Comparison of ENCODE assay signal across 1 cellular context in the genomic region with DNA sequence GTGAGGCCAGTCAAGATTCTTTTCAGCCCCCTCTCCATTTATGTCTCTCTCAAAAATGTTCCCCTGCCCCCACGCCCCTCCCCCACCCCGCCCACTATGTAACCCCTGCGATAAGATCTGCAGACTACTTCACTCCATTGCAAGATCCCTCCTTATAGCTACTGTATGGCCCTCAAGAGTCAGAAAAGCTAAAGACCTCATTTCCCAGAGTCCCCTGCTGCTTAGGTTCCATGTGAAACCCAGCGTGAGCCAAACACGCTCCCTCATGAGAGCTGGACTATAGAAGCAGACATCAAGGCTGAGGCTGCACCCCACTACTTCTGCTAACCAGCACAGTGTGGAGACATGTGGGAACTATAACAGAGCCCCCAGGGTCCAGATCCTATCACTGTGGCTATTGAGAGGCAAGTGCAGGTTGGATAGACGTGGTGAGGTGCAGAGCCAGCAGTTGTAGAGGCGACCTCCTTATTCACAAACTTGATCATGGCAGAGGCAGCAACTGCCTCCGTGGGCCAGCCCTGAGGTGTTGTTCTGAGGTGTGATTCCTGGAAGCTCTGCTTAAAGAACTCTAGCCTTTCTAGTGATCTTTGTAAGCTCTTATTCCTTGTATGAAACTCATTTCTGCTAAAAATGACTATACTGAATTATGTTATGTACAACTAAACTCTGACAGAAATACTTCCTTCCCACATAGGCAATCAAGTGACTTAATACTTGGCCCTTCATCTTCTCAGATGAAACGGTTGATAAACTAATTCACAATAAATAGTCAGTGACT.
A peak's percentile ranks its signal among the peaks of the same experiment; 100 is the strongest.
TF ChIP-seq lines count a peak whose summit lies in the region.

No MANE protein-coding gene starts in this region.

TF ChIP-seq in K562, 482 proteins besides CTCF, POLR2A, EP300 and RAD21 (continues in another document):
- TF ChIP-seq U2AF2 (optimal IDR thresholded peaks at IDR 0.05; ENCODE audit: low read depth, low read length) (no peak), ZNF830 (CRISPR knock-in tag; IDR thresholded peaks at IDR 0.05) (no peak), PYGO2 (tag; IDR thresholded peaks at IDR 0.05) (no peak), POLR3G (IDR thresholded peaks at IDR 0.05; ENCODE audit: extremely low read depth, insufficient read length, insufficient replicate concordance) (no peak), RBFOX2 (IDR thresholded peaks at IDR 0.05; ENCODE audit: low read depth, low read length) (no peak), ZNF589 (CRISPR knock-in tag; IDR thresholded peaks at IDR 0.05; ENCODE audit: low read depth) (peak; percentile 71; the same call in 1 of the 2 replicates), ZNF133 (CRISPR knock-in tag; IDR thresholded peaks at IDR 0.05) (no peak), KDM2B (CRISPR knock-in tag; IDR thresholded peaks at IDR 0.05) (no peak), STAG1 (CRISPR knock-in tag; IDR thresholded peaks at IDR 0.05; ENCODE audit: borderline replicate concordance) (no peak), TCF7L2 (IDR thresholded peaks at IDR 0.05; ENCODE audit: low read depth, low read length) (no peak), NCOA1 (IDR thresholded peaks at IDR 0.05; ENCODE audit: low read depth) (no peak), SP2 (IDR thresholded peaks at IDR 0.05; ENCODE audit: extremely low read depth, low read depth, low read length, poor library complexity, severe bottlenecking) (no peak), NR3C1 (CRISPR knock-in tag; IDR thresholded peaks at IDR 0.05) (no peak), ATF1 (CRISPR knock-in tag; IDR thresholded peaks at IDR 0.05) (no peak), ATF1 (tag; IDR thresholded peaks at IDR 0.05) (no peak), ZBTB9 (CRISPR knock-in tag; IDR thresholded peaks at IDR 0.05) (no peak), ARNT (IDR thresholded peaks at IDR 0.05) (no peak), IRF2 (CRISPR knock-in tag; IDR thresholded peaks at IDR 0.05) (no peak), SIN3B (IDR thresholded peaks at IDR 0.05; ENCODE audit: low read depth) (no peak), RBM39 (optimal IDR thresholded peaks at IDR 0.05; ENCODE audit: low read depth, low read length) (no peak), FOXP1 (CRISPR knock-in tag; IDR thresholded peaks at IDR 0.05) (no peak), RBM34 (IDR thresholded peaks at IDR 0.05; ENCODE audit: borderline replicate concordance, insufficient read depth, low read length) (no peak), SMAD1 (IDR thresholded peaks at IDR 0.05; ENCODE audit: low read depth, low read length, partially characterized antibody) (no peak), SIX5 (IDR thresholded peaks at IDR 0.05; ENCODE audit: borderline replicate concordance in 1 of 2, insufficient read depth in 1 of 2, low read depth in 1 of 2, low read length in 2 of 2) (no peak), NFXL1 (CRISPR knock-in tag; IDR thresholded peaks at IDR 0.05) (no peak), OTX1 (CRISPR knock-in tag; IDR thresholded peaks at IDR 0.05) (no peak), ZNF507 (tag; conservative IDR thresholded peaks at IDR 0.05) (no peak), TCFL5 (CRISPR knock-in tag; conservative IDR thresholded peaks at IDR 0.05) (no peak), ZNF311 (CRISPR knock-in tag; IDR thresholded peaks at IDR 0.05) (0 out of 2 replicates have a peak, but pooled peaks have one; percentile 26), ZNF766 (CRISPR knock-in tag; conservative IDR thresholded peaks at IDR 0.05) (peak; percentile 73; the same call in 1 of the 2 replicates), ZNF212 (CRISPR knock-in tag; IDR thresholded peaks at IDR 0.05) (no peak), TOE1 (IDR thresholded peaks at IDR 0.05; ENCODE audit: borderline replicate concordance) (no peak), TOE1 (CRISPR knock-in tag; IDR thresholded peaks at IDR 0.05; ENCODE audit: borderline replicate concordance, low read depth) (no peak), TAL1 (IDR thresholded peaks at IDR 0.05) (no peak), NFE2 (IDR thresholded peaks at IDR 0.05; ENCODE audit: low read depth) (no peak), ZHX1 (conservative IDR thresholded peaks at IDR 0.05; ENCODE audit: low read length) (no peak), MECOM (CRISPR knock-in tag; IDR thresholded peaks at IDR 0.05) (0 out of 2 replicates have a peak, but pooled peaks have one; percentile 43), JUND (IDR thresholded peaks at IDR 0.05; ENCODE audit: borderline replicate concordance, low read depth, low read length) (no peak), JUND (tag; IDR thresholded peaks at IDR 0.05; ENCODE audit: borderline replicate concordance, low read depth, low read length) (peak; percentile 28; the same call in 1 of the 3 replicates), EGR1 (conservative IDR thresholded peaks at IDR 0.05) (peak; percentile 42; the same call in 1 of the 2 replicates), NR4A1 (CRISPR knock-in tag; IDR thresholded peaks at IDR 0.05) (no peak), NR4A1 (tag; IDR thresholded peaks at IDR 0.05) (peak; percentile 75; the same call in 1 of the 2 replicates), CSDE1 (IDR thresholded peaks at IDR 0.05) (no peak), DPF2 (IDR thresholded peaks at IDR 0.05) (peak; percentile 28; the same call in 1 of the 2 replicates), RBM25 (IDR thresholded peaks at IDR 0.05; ENCODE audit: low read depth, low read length, severe bottlenecking) (no peak), MTA1 (IDR thresholded peaks at IDR 0.05; ENCODE audit: borderline replicate concordance) (0 out of 2 replicates have a peak, but pooled peaks have one; percentile 22), PTTG1 (tag; IDR thresholded peaks at IDR 0.05; ENCODE audit: low read depth) (0 out of 2 replicates have a peak, but pooled peaks have one; percentile 20)
- TF ChIP-seq, protein P1, sequence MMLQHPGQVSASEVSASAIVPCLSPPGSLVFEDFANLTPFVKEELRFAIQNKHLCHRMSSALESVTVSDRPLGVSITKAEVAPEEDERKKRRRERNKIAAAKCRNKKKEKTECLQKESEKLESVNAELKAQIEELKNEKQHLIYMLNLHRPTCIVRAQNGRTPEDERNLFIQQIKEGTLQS (IDR thresholded peaks at IDR 0.05), result no peak
- TF ChIP-seq, protein P1 (CRISPR knock-in tag; conservative IDR thresholded peaks at IDR 0.05), result no peak
- TF ChIP-seq, protein P2, sequence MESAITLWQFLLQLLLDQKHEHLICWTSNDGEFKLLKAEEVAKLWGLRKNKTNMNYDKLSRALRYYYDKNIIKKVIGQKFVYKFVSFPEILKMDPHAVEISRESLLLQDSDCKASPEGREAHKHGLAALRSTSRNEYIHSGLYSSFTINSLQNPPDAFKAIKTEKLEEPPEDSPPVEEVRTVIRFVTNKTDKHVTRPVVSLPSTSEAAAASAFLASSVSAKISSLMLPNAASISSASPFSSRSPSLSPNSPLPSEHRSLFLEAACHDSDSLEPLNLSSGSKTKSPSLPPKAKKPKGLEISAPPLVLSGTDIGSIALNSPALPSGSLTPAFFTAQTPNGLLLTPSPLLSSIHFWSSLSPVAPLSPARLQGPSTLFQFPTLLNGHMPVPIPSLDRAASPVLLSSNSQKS (CRISPR knock-in tag; IDR thresholded peaks at IDR 0.05), result no peak
- TF ChIP-seq, protein P3, sequence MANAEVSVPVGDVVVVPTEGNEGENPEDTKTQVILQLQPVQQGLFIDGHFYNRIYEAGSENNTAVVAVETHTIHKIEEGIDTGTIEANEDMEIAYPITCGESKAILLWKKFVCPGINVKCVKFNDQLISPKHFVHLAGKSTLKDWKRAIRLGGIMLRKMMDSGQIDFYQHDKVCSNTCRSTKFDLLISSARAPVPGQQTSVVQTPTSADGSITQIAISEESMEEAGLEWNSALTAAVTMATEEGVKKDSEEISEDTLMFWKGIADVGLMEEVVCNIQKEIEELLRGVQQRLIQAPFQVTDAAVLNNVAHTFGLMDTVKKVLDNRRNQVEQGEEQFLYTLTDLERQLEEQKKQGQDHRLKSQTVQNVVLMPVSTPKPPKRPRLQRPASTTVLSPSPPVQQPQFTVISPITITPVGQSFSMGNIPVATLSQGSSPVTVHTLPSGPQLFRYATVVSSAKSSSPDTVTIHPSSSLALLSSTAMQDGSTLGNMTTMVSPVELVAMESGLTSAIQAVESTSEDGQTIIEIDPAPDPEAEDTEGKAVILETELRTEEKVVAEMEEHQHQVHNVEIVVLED (CRISPR knock-in tag; IDR thresholded peaks at IDR 0.05), result no peak
- TF ChIP-seq, protein P4, sequence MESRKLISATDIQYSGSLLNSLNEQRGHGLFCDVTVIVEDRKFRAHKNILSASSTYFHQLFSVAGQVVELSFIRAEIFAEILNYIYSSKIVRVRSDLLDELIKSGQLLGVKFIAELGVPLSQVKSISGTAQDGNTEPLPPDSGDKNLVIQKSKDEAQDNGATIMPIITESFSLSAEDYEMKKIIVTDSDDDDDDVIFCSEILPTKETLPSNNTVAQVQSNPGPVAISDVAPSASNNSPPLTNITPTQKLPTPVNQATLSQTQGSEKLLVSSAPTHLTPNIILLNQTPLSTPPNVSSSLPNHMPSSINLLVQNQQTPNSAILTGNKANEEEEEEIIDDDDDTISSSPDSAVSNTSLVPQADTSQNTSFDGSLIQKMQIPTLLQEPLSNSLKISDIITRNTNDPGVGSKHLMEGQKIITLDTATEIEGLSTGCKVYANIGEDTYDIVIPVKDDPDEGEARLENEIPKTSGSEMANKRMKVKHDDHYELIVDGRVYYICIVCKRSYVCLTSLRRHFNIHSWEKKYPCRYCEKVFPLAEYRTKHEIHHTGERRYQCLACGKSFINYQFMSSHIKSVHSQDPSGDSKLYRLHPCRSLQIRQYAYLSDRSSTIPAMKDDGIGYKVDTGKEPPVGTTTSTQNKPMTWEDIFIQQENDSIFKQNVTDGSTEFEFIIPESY (CRISPR knock-in tag; IDR thresholded peaks at IDR 0.05), result no peak
- TF ChIP-seq, protein P5, sequence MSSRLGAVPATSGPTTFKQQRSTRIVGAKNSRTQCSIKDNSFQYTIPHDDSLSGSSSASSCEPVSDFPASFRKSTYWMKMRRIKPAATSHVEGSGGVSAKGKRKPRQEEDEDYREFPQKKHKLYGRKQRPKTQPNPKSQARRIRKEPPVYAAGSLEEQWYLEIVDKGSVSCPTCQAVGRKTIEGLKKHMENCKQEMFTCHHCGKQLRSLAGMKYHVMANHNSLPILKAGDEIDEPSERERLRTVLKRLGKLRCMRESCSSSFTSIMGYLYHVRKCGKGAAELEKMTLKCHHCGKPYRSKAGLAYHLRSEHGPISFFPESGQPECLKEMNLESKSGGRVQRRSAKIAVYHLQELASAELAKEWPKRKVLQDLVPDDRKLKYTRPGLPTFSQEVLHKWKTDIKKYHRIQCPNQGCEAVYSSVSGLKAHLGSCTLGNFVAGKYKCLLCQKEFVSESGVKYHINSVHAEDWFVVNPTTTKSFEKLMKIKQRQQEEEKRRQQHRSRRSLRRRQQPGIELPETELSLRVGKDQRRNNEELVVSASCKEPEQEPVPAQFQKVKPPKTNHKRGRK (tag; IDR thresholded peaks at IDR 0.05), result no peak
- TF ChIP-seq, protein P6, sequence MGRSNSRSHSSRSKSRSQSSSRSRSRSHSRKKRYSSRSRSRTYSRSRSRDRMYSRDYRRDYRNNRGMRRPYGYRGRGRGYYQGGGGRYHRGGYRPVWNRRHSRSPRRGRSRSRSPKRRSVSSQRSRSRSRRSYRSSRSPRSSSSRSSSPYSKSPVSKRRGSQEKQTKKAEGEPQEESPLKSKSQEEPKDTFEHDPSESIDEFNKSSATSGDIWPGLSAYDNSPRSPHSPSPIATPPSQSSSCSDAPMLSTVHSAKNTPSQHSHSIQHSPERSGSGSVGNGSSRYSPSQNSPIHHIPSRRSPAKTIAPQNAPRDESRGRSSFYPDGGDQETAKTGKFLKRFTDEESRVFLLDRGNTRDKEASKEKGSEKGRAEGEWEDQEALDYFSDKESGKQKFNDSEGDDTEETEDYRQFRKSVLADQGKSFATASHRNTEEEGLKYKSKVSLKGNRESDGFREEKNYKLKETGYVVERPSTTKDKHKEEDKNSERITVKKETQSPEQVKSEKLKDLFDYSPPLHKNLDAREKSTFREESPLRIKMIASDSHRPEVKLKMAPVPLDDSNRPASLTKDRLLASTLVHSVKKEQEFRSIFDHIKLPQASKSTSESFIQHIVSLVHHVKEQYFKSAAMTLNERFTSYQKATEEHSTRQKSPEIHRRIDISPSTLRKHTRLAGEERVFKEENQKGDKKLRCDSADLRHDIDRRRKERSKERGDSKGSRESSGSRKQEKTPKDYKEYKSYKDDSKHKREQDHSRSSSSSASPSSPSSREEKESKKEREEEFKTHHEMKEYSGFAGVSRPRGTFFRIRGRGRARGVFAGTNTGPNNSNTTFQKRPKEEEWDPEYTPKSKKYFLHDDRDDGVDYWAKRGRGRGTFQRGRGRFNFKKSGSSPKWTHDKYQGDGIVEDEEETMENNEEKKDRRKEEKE (IDR thresholded peaks at IDR 0.05; ENCODE audit: borderline replicate concordance in 1 of 2, control insufficient read depth in 1 of 2, low read depth in 2 of 2, low read length in 1 of 2), result no peak
